ENCODE assay signal across 33 cellular contexts in the genomic region with DNA sequence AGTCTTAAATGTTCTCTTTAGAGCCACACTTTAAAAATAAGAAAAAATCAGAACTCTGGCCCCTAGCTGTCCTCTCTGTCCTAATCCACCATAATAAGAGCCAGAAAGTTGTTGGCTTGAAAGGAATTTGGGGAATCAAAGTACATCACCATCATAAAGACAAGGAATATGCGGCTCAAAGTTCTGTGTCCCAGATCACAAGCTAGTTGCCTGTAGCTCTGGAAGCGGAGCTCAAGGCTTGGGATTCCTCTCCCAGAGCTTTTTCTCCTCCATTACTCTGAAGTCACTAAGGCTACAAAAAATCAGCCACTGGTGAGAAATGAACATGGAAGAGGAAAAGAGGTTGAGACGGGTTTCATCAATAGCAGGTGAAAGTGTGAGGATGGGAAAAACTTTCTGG. TPM values are rescaled to one million over a fixed set of nuclear protein-coding genes. Genes with fewer than 3 reads are reported as not detected.
"Had no signal": no experiment of that assay in that cellular context is flagged by ENCODE, and none has a peak within 500 bp of the region (broad histone marks: within the 10 kb centered on the region; RNA-seq: fewer than 3 reads in every experiment).

No MANE protein-coding gene starts in this region.

- H3K4me3 ChIP-seq: gastroesophageal sphincter, lung, pancreas, prostate gland, sigmoid colon, stomach, thyroid gland, upper lobe of left lung, vagina had no signal

- H3K9me3 Mint-ChIP-seq: activated naive CD8-positive, alpha-beta T cell treated with anti-CD3 and anti-CD28 coated beads for 36 hours; effector memory CD8-positive, alpha-beta T cell had no signal

- DNase-seq: activated CD4-positive, alpha-beta T cell treated with anti-CD3 and anti-CD28 coated beads for 48 hours; activated CD4-positive, alpha-beta T cell treated with anti-CD3 and anti-CD28 coated beads, Interleukin-2, amount 50 U/mL, for 48 hours; activated CD8-positive, alpha-beta memory T cell treated with anti-CD3 and anti-CD28 coated beads for 24 hours; activated effector memory CD4-positive, alpha-beta T cell treated with Interleukin-2 at 50 U/mL for 16 hours; activated naive CD4-positive, alpha-beta T cell treated with Interleukin-2 at 50 U/mL for 16 hours; activated naive CD8-positive, alpha-beta T cell treated with anti-CD3 and anti-CD28 coated beads for 36 hours; brain microvascular endothelial cell; caudate nucleus; cortex of kidney; effector memory CD8-positive, alpha-beta T cell; hippocampal formation; nucleus accumbens; pancreas; retina; sigmoid colon; small intestine; stimulated activated CD4-positive, alpha-beta T cell treated with anti-CD3 and anti-CD28 coated beads, Interleukin-4, amount 100 ng/mL, for 4 hours; stimulated activated CD8-positive, alpha-beta memory T cell treated with anti-CD3 and anti-CD28 coated beads, Interleukin-4, amount 100 ng/mL, for 48 hours; stimulated activated naive B cell treated with anti-CD40 and anti-IgM and Interleukin-4, amounts not matched to agents 10 μg/mL and 1 μg/mL and 100 μg/mL, for 72 hours; stomach; T-helper 9 cell; thyroid gland; upper lobe of left lung had no signal

- ATAC-seq: activated CD4-positive, CD25-positive, alpha-beta regulatory T cell treated with anti-CD3 and anti-CD28 coated beads, Interleukin-2, amount 50 U/mL, for 24 hours; effector memory CD8-positive, alpha-beta T cell; gastroesophageal sphincter; left lobe of liver; pancreas; stimulated activated naive B cell treated with anti-CD40 and anti-IgM and Interleukin-4, amounts not matched to agents 10 μg/mL and 1 μg/mL and 100 μg/mL, for 72 hours had no signal

- H3K36me3 Mint-ChIP-seq: activated naive CD8-positive, alpha-beta T cell treated with anti-CD3 and anti-CD28 coated beads for 36 hours had no signal

- H3K36me3 ChIP-seq: brain microvascular endothelial cell, gastroesophageal sphincter, pancreas, prostate gland, sigmoid colon, stomach, thyroid gland, upper lobe of left lung, vagina had no signal

- FAIRE-seq: astrocyte, endothelial cell of umbilical vein, pancreas, small intestine, TTC549 had no signal

- H3K9me3 ChIP-seq: gastroesophageal sphincter, pancreas, prostate gland, sigmoid colon, stomach, thyroid gland, upper lobe of left lung, vagina had no signal

- H3K27me3 Mint-ChIP-seq: stimulated activated naive B cell treated with anti-CD40 and anti-IgM and Interleukin-4, amounts not matched to agents 10 μg/mL and 1 μg/mL and 100 μg/mL, for 72 hours had no signal

- H3K4me1 ChIP-seq: pancreas had no signal

- H3K4me3 Mint-ChIP-seq: activated naive CD8-positive, alpha-beta T cell treated with anti-CD3 and anti-CD28 coated beads for 36 hours; effector memory CD8-positive, alpha-beta T cell; stimulated activated naive B cell treated with anti-CD40 and anti-IgM and Interleukin-4, amounts not matched to agents 10 μg/mL and 1 μg/mL and 100 μg/mL, for 72 hours had no signal

- H3K27ac Mint-ChIP-seq: activated naive CD8-positive, alpha-beta T cell treated with anti-CD3 and anti-CD28 coated beads for 36 hours; effector memory CD8-positive, alpha-beta T cell had no signal

- H3K27ac ChIP-seq: brain microvascular endothelial cell, gastroesophageal sphincter, pancreas, prostate gland, sigmoid colon, stomach, thyroid gland, upper lobe of left lung, vagina, VCaP had no signal

- H3K27me3 ChIP-seq: brain microvascular endothelial cell, thyroid gland, vagina had no signal

RNA-seq across cellular contexts. Expression of a gene that starts 6.4 kb away (rescaled TPM):
- total RNA-seq: vagina had no signal
